20 cellular contexts compared by ENCODE assay signal in genomic region chr10:107732045-107732444, GRCh38.
A peak's percentile ranks its signal among the peaks of the same experiment; 100 is the strongest.
DNase-seq lines count a peak whose midpoint lies in the region; ATAC-seq, FAIRE-seq and TF ChIP-seq lines count a peak whose summit lies in the region.
"Had no signal": no experiment of that assay in that cellular context is flagged by ENCODE, and none has a peak within 500 bp of the region (broad histone marks: within the 10 kb centered on the region; RNA-seq: fewer than 3 reads in every experiment).

No MANE protein-coding gene starts in this region.

- H3K4me2 ChIP-seq in H1 (ENCODE audit: insufficient read depth in 1 of 2, low read depth in 2 of 2, low read length in 2 of 2), result no peak overlapping the region
- H3K4me2 ChIP-seq: A549 had no signal

- no peaks in the 10 kb centered on the region for H3K23me2 ChIP-seq in H1 (ENCODE audit: low read depth, low read length)

- no peak for DNase-seq in activated naive CD8-positive, alpha-beta T cell treated with anti-CD3 and anti-CD28 coated beads, Interleukin-2, amount 50 U/mL, for 24 hours
- no peak for DNase-seq in activated naive CD8-positive, alpha-beta T cell treated with anti-CD3 and anti-CD28 coated beads for 36 hours
- DNase-seq in H1 (ENCODE audit: low read depth in 1 of 2, low spot score in 2 of 2), result no peak
- DNase-seq in upper lobe of right lung, result peak; percentile 48
- DNase-seq in NCI-H2029 (lab: John Stamatoyannopoulos, UW), result no peak
- no peak for DNase-seq in omental fat pad (ENCODE audit: low spot score)
- no peak for DNase-seq in T-cell
- DNase-seq: AML-193; Caco-2; CD4-positive, alpha-beta T cell; GDM1; GM23248; HCEC 1CT; HFFc6 had no signal

- no peak overlapping the region for H3K56ac ChIP-seq in H1 (replicated peaks; ENCODE audit: insufficient read length, low read depth, low read length)

- peak overlapping the region; percentile 51 for H4K8ac ChIP-seq in H1 (ENCODE audit: extremely low read depth, insufficient read depth, low read length)

- no peak for FAIRE-seq in H1 (lab: Jason Lieb, UNC)
- FAIRE-seq: A549, D721Med, GM18507, H54 had no signal

- no peak for TF ChIP-seq POLR2A in H1 (IDR thresholded peaks at IDR 0.05; ENCODE audit: control extremely low read depth in 1 of 2, low read depth in 2 of 2, low read length in 2 of 2)

- H3K36me3 ChIP-seq in H1 (ENCODE audit: control insufficient read depth in 2 of 4, insufficient read depth in 4 of 4, low read length in 3 of 4), result no peaks in the 10 kb centered on the region
- no peaks in the 10 kb centered on the region for H3K36me3 ChIP-seq in upper lobe of right lung

- H4K91ac ChIP-seq in H1 (replicated peaks; ENCODE audit: insufficient read length, low read length), result peak overlapping the region; percentile 30

- TF ChIP-seq EP300 in H1 (IDR thresholded peaks at IDR 0.05; ENCODE audit: borderline replicate concordance in 1 of 2, low read depth in 2 of 2, low read length in 2 of 2), result no peak

- peak; percentile 20 for ATAC-seq in activated naive CD8-positive, alpha-beta T cell treated with anti-CD3 and anti-CD28 coated beads, Interleukin-2, amount 50 U/mL, for 24 hours
- ATAC-seq in upper lobe of right lung, result peak; percentile 20
- no peak for ATAC-seq in omental fat pad (ENCODE audit: low FRiP score)
- ATAC-seq in T-cell (replicated peaks in 1 of 4), result no peak
- ATAC-seq: A549 had no signal

- no peaks in the 10 kb centered on the region for H3K36me3 Mint-ChIP-seq in activated naive CD8-positive, alpha-beta T cell treated with anti-CD3 and anti-CD28 coated beads, Interleukin-2, amount 50 U/mL, for 24 hours (ENCODE audit: low read depth)
- H3K36me3 Mint-ChIP-seq in activated naive CD8-positive, alpha-beta T cell treated with anti-CD3 and anti-CD28 coated beads for 36 hours, result peaks cover 1% of the 10 kb centered on the region
- H3K36me3 Mint-ChIP-seq in T-cell, result no peaks in the 10 kb centered on the region

- no peak overlapping the region for H2BK12ac ChIP-seq in H1 (ENCODE audit: low read depth, low read length)

- no peak overlapping the region for H2BK20ac ChIP-seq in H1 (ENCODE audit: low read length)

- no peak overlapping the region for H2AFZ ChIP-seq in H1 (ENCODE audit: low read length)
- H2AFZ ChIP-seq: GM23248 had no signal

- WGBS in H1 (ENCODE audit: extremely low coverage in 1 of 2, insufficient coverage in 1 of 2, insufficient read length in 1 of 2, insufficient replicate concordance in 2 of 2, low coverage in 1 of 2, low lambda C conversion rate in 2 of 2, missing lambda C conversion rate in 1 of 2), 2 experiments, result 93% methylated on average over 7 of the region's 7 CpGs; no CpG with 5 or more reads in 1 of the 2 experiments

- H4K5ac ChIP-seq in H1 (ENCODE audit: insufficient read length, low read depth, low read length), result no peak overlapping the region

- H2BK120ac ChIP-seq in H1 (replicated peaks; ENCODE audit: low read depth, low read length), result no peak overlapping the region

- no peaks in the 10 kb centered on the region for H3K79me1 ChIP-seq in H1 (ENCODE audit: low read depth, low read length)

- no peak overlapping the region for H3K27ac Mint-ChIP-seq in activated naive CD8-positive, alpha-beta T cell treated with anti-CD3 and anti-CD28 coated beads, Interleukin-2, amount 50 U/mL, for 24 hours
- no peak overlapping the region for H3K27ac Mint-ChIP-seq in activated naive CD8-positive, alpha-beta T cell treated with anti-CD3 and anti-CD28 coated beads for 36 hours
- no peak overlapping the region for H3K27ac Mint-ChIP-seq in T-cell
- H3K27ac Mint-ChIP-seq: CD4-positive, alpha-beta T cell; HFFc6 had no signal

- H3K27me3 ChIP-seq in H1 (replicated peaks in 1 of 4; ENCODE audit: control insufficient read depth in 3 of 4, extremely low read depth in 1 of 4, insufficient read depth in 3 of 4, low read length in 3 of 4) (no peaks in the 10 kb centered on the region), upper lobe of right lung (no peaks in the 10 kb centered on the region)

- H2AK5ac ChIP-seq in H1 (ENCODE audit: low read depth, low read length), result no peak overlapping the region

- H2BK15ac ChIP-seq in H1 (ENCODE audit: low read length), result no peak overlapping the region

- no peak overlapping the region for H3K4me3 Mint-ChIP-seq in activated naive CD8-positive, alpha-beta T cell treated with anti-CD3 and anti-CD28 coated beads, Interleukin-2, amount 50 U/mL, for 24 hours
- no peak overlapping the region for H3K4me3 Mint-ChIP-seq in activated naive CD8-positive, alpha-beta T cell treated with anti-CD3 and anti-CD28 coated beads for 36 hours
- H3K4me3 Mint-ChIP-seq in T-cell, result no peak overlapping the region
- H3K4me3 Mint-ChIP-seq: CD4-positive, alpha-beta T cell; HFFc6 had no signal

- no peaks in the 10 kb centered on the region for H3K4me1 Mint-ChIP-seq in activated naive CD8-positive, alpha-beta T cell treated with anti-CD3 and anti-CD28 coated beads, Interleukin-2, amount 50 U/mL, for 24 hours
- H3K4me1 Mint-ChIP-seq in activated naive CD8-positive, alpha-beta T cell treated with anti-CD3 and anti-CD28 coated beads for 36 hours, result no peaks in the 10 kb centered on the region
- H3K4me1 Mint-ChIP-seq in T-cell, result no peaks in the 10 kb centered on the region

- CTCF ChIA-PET in H1 (lab: Charles Lee; ENCODE audit: partially characterized antibody), result no interaction called here
- CTCF ChIA-PET in T-cell (lab: Charles Lee), result no interaction called here

- H4K20me1 ChIP-seq in H1 (replicated peaks in 1 of 2; ENCODE audit: control insufficient read depth in 1 of 2, insufficient read depth in 2 of 2, low read length in 2 of 2), result no peaks in the 10 kb centered on the region

- H3K9ac ChIP-seq in H1 (replicated peaks in 1 of 4; ENCODE audit: extremely low read depth in 1 of 4, low read depth in 3 of 4, low read length in 3 of 4), result no peak overlapping the region
- H3K9ac ChIP-seq: GM23248 had no signal

- H3K14ac ChIP-seq in H1 (ENCODE audit: insufficient read length), result no peak overlapping the region

- POLR2A ChIA-PET in H1 (lab: Charles Lee; ENCODE audit: partially characterized antibody), result no interaction called here
- POLR2A ChIA-PET in T-cell (lab: Charles Lee), result no interaction called here

- intact Hi-C loops in upper lobe of right lung (cut with DNase I), result no loop called here

- H3K27ac ChIP-seq in H1 (ENCODE audit: low read depth, low read length) (no peak overlapping the region), upper lobe of right lung (no peak overlapping the region)
- H3K27ac ChIP-seq: 22Rv1, A549, C4-2B, GM23248 had no signal

- H3K4me1 ChIP-seq in H1 (replicated peaks in 1 of 4; ENCODE audit: control insufficient read depth in 3 of 4, insufficient read depth in 4 of 4, low read length in 3 of 4) (no peaks in the 10 kb centered on the region), upper lobe of right lung (no peaks in the 10 kb centered on the region)
- H3K4me1 ChIP-seq: A549, Caco-2 had no signal

- no peak overlapping the region for H3K23ac ChIP-seq in H1 (ENCODE audit: insufficient read length)

- TF ChIP-seq RAD21 in H1 (IDR thresholded peaks at IDR 0.05 in 1 of 2, conservative IDR thresholded peaks at IDR 0.05 in 1 of 2; ENCODE audit: low read depth in 2 of 2, low read length in 2 of 2), result no peak

- H2BK5ac ChIP-seq in H1 (ENCODE audit: low read depth, low read length), result no peak overlapping the region

- TF ChIP-seq CTCF in H1 (IDR thresholded peaks at IDR 0.05; ENCODE audit: control extremely low read depth in 1 of 3, insufficient read depth in 1 of 3, low read depth in 1 of 3, low read length in 3 of 3) (no peak), upper lobe of right lung (IDR thresholded peaks at IDR 0.05) (no peak), omental fat pad (IDR thresholded peaks at IDR 0.05) (no peak)

- H3K18ac ChIP-seq in H1 (ENCODE audit: extremely low read depth, low read length), result no peak overlapping the region

- H3K9me3 ChIP-seq in H1 (ENCODE audit: insufficient read depth in 2 of 2, low read depth in 1 of 2, low read length in 1 of 2) (no peaks in the 10 kb centered on the region), upper lobe of right lung (peaks cover 6% of the 10 kb centered on the region)
- H3K9me3 ChIP-seq: A549, Caco-2 had no signal

- H3K4ac ChIP-seq in H1 (replicated peaks; ENCODE audit: insufficient read length, low read depth, low read length), result no peak overlapping the region

- no peaks in the 10 kb centered on the region for H3K27me3 Mint-ChIP-seq in activated naive CD8-positive, alpha-beta T cell treated with anti-CD3 and anti-CD28 coated beads, Interleukin-2, amount 50 U/mL, for 24 hours
- no peaks in the 10 kb centered on the region for H3K27me3 Mint-ChIP-seq in activated naive CD8-positive, alpha-beta T cell treated with anti-CD3 and anti-CD28 coated beads for 36 hours
- H3K27me3 Mint-ChIP-seq in T-cell, result no peaks in the 10 kb centered on the region
- H3K27me3 Mint-ChIP-seq: CD4-positive, alpha-beta T cell had no signal

- no peaks in the 10 kb centered on the region for H3K79me2 ChIP-seq in H1 (ENCODE audit: control insufficient read depth in 1 of 2, insufficient read depth in 2 of 2, low read length in 2 of 2)

- no peak overlapping the region for H3K4me3 ChIP-seq in H1 (ENCODE audit: extremely low read depth in 1 of 4, insufficient read depth in 2 of 4, low read depth in 3 of 4, low read length in 4 of 4)
- H3K4me3 ChIP-seq in upper lobe of right lung, result no peak overlapping the region
- H3K4me3 ChIP-seq: A549, GM23248 had no signal

- H3K9me3 Mint-ChIP-seq in activated naive CD8-positive, alpha-beta T cell treated with anti-CD3 and anti-CD28 coated beads, Interleukin-2, amount 50 U/mL, for 24 hours, result peaks cover 36% of the 10 kb centered on the region
- H3K9me3 Mint-ChIP-seq in activated naive CD8-positive, alpha-beta T cell treated with anti-CD3 and anti-CD28 coated beads for 36 hours, result peaks cover 11% of the 10 kb centered on the region
- peaks cover 19 to 50% (median 33%) of the 10 kb centered on the region in 3 donors for H3K9me3 Mint-ChIP-seq in T-cell

TF ChIP-seq in H1, 55 proteins besides CTCF, POLR2A, EP300 and RAD21:
- TF ChIP-seq BACH1 (IDR thresholded peaks at IDR 0.05; ENCODE audit: low read length) (no peak), NANOG (IDR thresholded peaks at IDR 0.05; ENCODE audit: insufficient read depth, low read depth, low read length, poor library complexity, severe bottlenecking) (no peak), SIX5 (IDR thresholded peaks at IDR 0.05; ENCODE audit: low read depth, low read length) (no peak), EGR1 (IDR thresholded peaks at IDR 0.05; ENCODE audit: borderline replicate concordance, low read depth, low read length) (no peak), YY1 (IDR thresholded peaks at IDR 0.05; ENCODE audit: low read depth, low read length) (no peak), KDM1A (IDR thresholded peaks at IDR 0.05; ENCODE audit: borderline replicate concordance, low read length) (no peak)
TF ChIP-seq in H1: peak in this region for 0.

Comparison
In these comparisons a context has a peak if more than half of its experiments do, and no peak if none do; other contexts are left out.
1. ATAC-seq: peak in activated naive CD8-positive, alpha-beta T cell treated with anti-CD3 and anti-CD28 coated beads, Interleukin-2, amount 50 U/mL, for 24 hours (single experiment) and upper lobe of right lung (single experiment); none in omental fat pad (single experiment) and T-cell (0 of 4).